In genomic region chrX:112941209-112941788, GRCh38 we compare ENCODE assay signal across 13 cellular contexts.
A peak's percentile ranks its signal among the peaks of the same experiment; 100 is the strongest.
DNase-seq lines count a peak whose midpoint lies in the region; ATAC-seq, FAIRE-seq and TF ChIP-seq lines count a peak whose summit lies in the region.
"Had no signal": no experiment of that assay in that cellular context is flagged by ENCODE, and none has a peak within 500 bp of the region (broad histone marks: within the 10 kb centered on the region; RNA-seq: fewer than 3 reads in every experiment).

No MANE protein-coding gene starts in this region.

- DNase-seq in AG09319 (ENCODE audit: extremely low read depth, low read depth) (no peak), bronchial epithelial cell (ENCODE audit: low read depth) (peak; percentile 2), NCI-H510A treated with DMSO at 0.1 percent for 48 hours (lab: John Stamatoyannopoulos, UW) (no peak), ovary (no peak), T-helper 9 cell (no peak)
- DNase-seq in activated CD4-positive, alpha-beta T cell treated with anti-CD3 and anti-CD28 coated beads for 36 hours: no peak
- DNase-seq: activated T-cell treated with anti-CD3 and anti-CD28 coated beads, Interleukin-2, amount 50 U/mL, for 4 hours; kidney glomerular epithelial cell; substantia nigra had no signal

- no peak overlapping the region for H3K27ac ChIP-seq in ovary
- H3K27ac ChIP-seq: BLaER1 treated with 17β-estradiol and CSF1 and Interleukin-3, amounts not matched to agents 10 nM and 100 nM; SJSA1 had no signal

- no peaks in the 10 kb centered on the region for H3K27me3 Mint-ChIP-seq in activated CD4-positive, alpha-beta T cell treated with anti-CD3 and anti-CD28 coated beads for 36 hours

- no peak for TF ChIP-seq POLR2A in ovary (IDR thresholded peaks at IDR 0.05)

- POLR2A ChIA-PET in activated CD4-positive, alpha-beta T cell treated with anti-CD3 and anti-CD28 coated beads for 36 hours (lab: Charles Lee): no interaction called here

- H3K27me3 ChIP-seq in bronchial epithelial cell (ENCODE audit: control insufficient read depth, insufficient read depth, low read length) (no peaks in the 10 kb centered on the region), ovary (no peaks in the 10 kb centered on the region)
- H3K27me3 ChIP-seq: SJSA1 had no signal

- ATAC-seq in GM18909 (IDR thresholded peaks at IDR 0.05; ENCODE audit: poor library complexity, unreplicated experiment) (peak; percentile 79), HG03175 (IDR thresholded peaks at IDR 0.05; ENCODE audit: unreplicated experiment) (peak; percentile 88)
- ATAC-seq in activated CD4-positive, alpha-beta T cell treated with anti-CD3 and anti-CD28 coated beads for 36 hours: no peak
- ATAC-seq: activated T-cell treated with anti-CD3 and anti-CD28 coated beads, Interleukin-2, amount 50 U/mL, for 4 hours had no signal

- H3K4me1 Mint-ChIP-seq in activated CD4-positive, alpha-beta T cell treated with anti-CD3 and anti-CD28 coated beads for 36 hours: no peaks in the 10 kb centered on the region

- peak; percentile 7; the same call in 1 of the 2 replicates for TF ChIP-seq CTCF in AG09319 (IDR thresholded peaks at IDR 0.05; ENCODE audit: low read depth, low read length)
- no peak for TF ChIP-seq CTCF in bronchial epithelial cell (IDR thresholded peaks at IDR 0.05; ENCODE audit: insufficient read depth, low read length, severe bottlenecking)
- no peak for TF ChIP-seq CTCF in ovary (IDR thresholded peaks at IDR 0.05)

- H3K36me3 ChIP-seq in bronchial epithelial cell (ENCODE audit: control insufficient read depth, insufficient read depth, low read length): no peaks in the 10 kb centered on the region
- H3K36me3 ChIP-seq in ovary: no peaks in the 10 kb centered on the region
- H3K36me3 ChIP-seq: BLaER1 treated with 17β-estradiol and CSF1 and Interleukin-3, amounts not matched to agents 10 nM and 100 nM; SJSA1 had no signal

- H3K27ac Mint-ChIP-seq in activated CD4-positive, alpha-beta T cell treated with anti-CD3 and anti-CD28 coated beads for 36 hours: no peak overlapping the region

- 38 to 45% (median 42%) methylated on average over 6 of the region's 6 CpGs for WGBS in ovary, 3 donors

- no peaks in the 10 kb centered on the region for H3K36me3 Mint-ChIP-seq in activated CD4-positive, alpha-beta T cell treated with anti-CD3 and anti-CD28 coated beads for 36 hours (ENCODE audit: low read depth)

- H3K4me3 Mint-ChIP-seq in activated CD4-positive, alpha-beta T cell treated with anti-CD3 and anti-CD28 coated beads for 36 hours: no peak overlapping the region
- H3K4me3 Mint-ChIP-seq: activated T-cell treated with anti-CD3 and anti-CD28 coated beads, Interleukin-2, amount 50 U/mL, for 4 hours had no signal

- no peaks in the 10 kb centered on the region for H3K9me3 ChIP-seq in ovary
- H3K9me3 ChIP-seq: BLaER1 treated with 17β-estradiol and CSF1 and Interleukin-3, amounts not matched to agents 10 nM and 100 nM; SJSA1 had no signal

- intact Hi-C loops in activated CD4-positive, alpha-beta T cell treated with anti-CD3 and anti-CD28 coated beads for 36 hours (cut with DNase I, micrococcal nuclease): loop anchor here in 1 of 2 experiments (10.0 kb wide), 1 partner anchor 176 kb away; no protein-coding TSS in a partner anchor
- intact Hi-C loops in ovary (cut with DNase I): no loop called here

- H3K4me3 ChIP-seq in bronchial epithelial cell (ENCODE audit: low read depth, low read length): no peak overlapping the region
- no peak overlapping the region for H3K4me3 ChIP-seq in ovary
- H3K4me3 ChIP-seq: BLaER1 treated with 17β-estradiol and CSF1 and Interleukin-3, amounts not matched to agents 10 nM and 100 nM; SJSA1 had no signal

- H3K4me1 ChIP-seq in ovary (ENCODE audit: insufficient read depth): no peaks in the 10 kb centered on the region
- H3K4me1 ChIP-seq: SJSA1 had no signal

- no peaks in the 10 kb centered on the region for H3K9me3 Mint-ChIP-seq in activated CD4-positive, alpha-beta T cell treated with anti-CD3 and anti-CD28 coated beads for 36 hours (ENCODE audit: low read depth)
- H3K9me3 Mint-ChIP-seq: activated T-cell treated with anti-CD3 and anti-CD28 coated beads, Interleukin-2, amount 50 U/mL, for 4 hours had no signal

- CTCF ChIA-PET in activated CD4-positive, alpha-beta T cell treated with anti-CD3 and anti-CD28 coated beads for 36 hours (lab: Charles Lee): no interaction called here

- FAIRE-seq in bronchial epithelial cell (lab: Jason Lieb, UNC): no peak

- no peak for TF ChIP-seq EP300 in ovary (IDR thresholded peaks at IDR 0.05)
